In the genomic region with DNA sequence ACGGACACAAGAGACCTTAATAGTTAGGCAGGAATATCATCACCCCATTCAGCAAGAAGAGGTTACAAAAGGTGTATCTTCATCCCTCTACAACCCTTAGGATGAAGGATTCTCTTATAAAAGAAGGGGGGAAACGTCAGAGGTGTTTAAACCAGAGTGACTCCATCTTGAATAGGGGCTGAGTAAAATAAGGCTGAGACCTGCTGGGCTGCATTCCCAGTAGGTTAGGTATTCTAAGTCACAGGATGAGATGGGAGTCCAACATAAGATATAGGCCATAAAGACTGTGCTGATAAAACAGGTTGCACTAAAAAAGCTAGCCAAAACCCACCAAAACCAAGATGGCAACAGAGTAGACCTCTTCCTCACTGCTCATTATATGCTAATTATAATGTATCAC, we compare ENCODE assay signal across 24 cellular contexts. TPM values are rescaled to one million over a fixed set of nuclear protein-coding genes. Genes with fewer than 3 reads are reported as not detected.
DNase-seq lines count a peak whose midpoint lies in the region; ATAC-seq and FAIRE-seq lines count a peak whose summit lies in the region.
"Had no signal": no experiment of that assay in that cellular context is flagged by ENCODE, and none has a peak within 500 bp of the region (broad histone marks: within the 10 kb centered on the region; RNA-seq: fewer than 3 reads in every experiment).

No MANE protein-coding gene starts in this region.

- no peak overlapping the region for H3K4me3 Mint-ChIP-seq in T-helper 17 cell
- no peak overlapping the region for H3K4me3 Mint-ChIP-seq in activated CD4-positive, alpha-beta T cell treated with anti-CD3 and anti-CD28 coated beads, Interleukin-2, amount 10 ng/mL, durations not matched to agents 24 days and 14 days
- H3K4me3 Mint-ChIP-seq: B cell; CD4-positive, alpha-beta memory T cell had no signal

- no peak overlapping the region for H4K12ac ChIP-seq in trophoblast cell (ENCODE audit: low read depth, low read length)

- no peak overlapping the region for H3K9ac ChIP-seq in trophoblast cell (ENCODE audit: low read length)
- H3K9ac ChIP-seq: BLaER1, GM23248 had no signal

- peaks cover 4% of the 10 kb centered on the region for H3K79me2 ChIP-seq in trophoblast cell (ENCODE audit: control insufficient read depth, insufficient read depth, low read length, poor library complexity)

- H2BK120ac ChIP-seq in trophoblast cell (ENCODE audit: insufficient read depth, low read length, poor library complexity): no peak overlapping the region

- no peaks in the 10 kb centered on the region for H3K79me1 ChIP-seq in trophoblast cell (ENCODE audit: low read length)

- no peak overlapping the region for H3K23ac ChIP-seq in trophoblast cell (ENCODE audit: low read length)

- intact Hi-C loops in left ventricle myocardium superior (cut with micrococcal nuclease) (loop anchor here (10.0 kb wide), 1 partner anchor 85 kb away; no protein-coding TSS in a partner anchor), right cardiac atrium (cut with DNase I) (loop anchor here in 1 of 4 donors (10.0 kb wide), 1 partner anchor 215 kb away; no protein-coding TSS in a partner anchor)
- intact Hi-C loops in activated CD4-positive, alpha-beta T cell treated with anti-CD3 and anti-CD28 coated beads, Interleukin-2, amount 10 ng/mL, durations not matched to agents 24 days and 14 days (cut with micrococcal nuclease): no loop called here

- peak overlapping the region; percentile 83 for H3K27ac Mint-ChIP-seq in T-helper 17 cell
- H3K27ac Mint-ChIP-seq in activated CD4-positive, alpha-beta T cell treated with anti-CD3 and anti-CD28 coated beads, Interleukin-2, amount 10 ng/mL, durations not matched to agents 24 days and 14 days: no peak overlapping the region
- H3K27ac Mint-ChIP-seq: B cell had no signal

- ATAC-seq in left ventricle myocardium superior (peak; percentile 22), right cardiac atrium (no peak), T-helper 17 cell (no peak)
- ATAC-seq: GM12878 had no signal

- H2AFZ ChIP-seq in trophoblast cell (ENCODE audit: insufficient read depth, low read length, poor library complexity): no peak overlapping the region
- H2AFZ ChIP-seq: GM23248 had no signal

- no peak overlapping the region for H3K18ac ChIP-seq in trophoblast cell (ENCODE audit: low read length)

- no peak overlapping the region for H3K4me3 ChIP-seq in right cardiac atrium (ENCODE audit: low read length)
- H3K4me3 ChIP-seq in trophoblast cell (ENCODE audit: low read depth, low read length): no peak overlapping the region
- H3K4me3 ChIP-seq: BLaER1, GM12878, GM23248 had no signal

- peaks cover 21% of the 10 kb centered on the region for H3K4me1 Mint-ChIP-seq in T-helper 17 cell
- H3K4me1 Mint-ChIP-seq in activated CD4-positive, alpha-beta T cell treated with anti-CD3 and anti-CD28 coated beads, Interleukin-2, amount 10 ng/mL, durations not matched to agents 24 days and 14 days: peaks cover 16% of the 10 kb centered on the region

- no peaks in the 10 kb centered on the region for H3K36me3 Mint-ChIP-seq in T-helper 17 cell (ENCODE audit: low read depth)
- H3K36me3 Mint-ChIP-seq in activated CD4-positive, alpha-beta T cell treated with anti-CD3 and anti-CD28 coated beads, Interleukin-2, amount 10 ng/mL, durations not matched to agents 24 days and 14 days (ENCODE audit: low read depth): peaks cover 22% of the 10 kb centered on the region

- FAIRE-seq in HTR-8/SVneo (lab: Jason Lieb, UNC): no peak
- FAIRE-seq: A204.1, D721Med, GM12878, GM19239, H1 had no signal

- no peak overlapping the region for H3K4ac ChIP-seq in trophoblast cell (ENCODE audit: low read depth, low read length)

- H2BK12ac ChIP-seq in trophoblast cell (ENCODE audit: low read length): no peak overlapping the region

- H3K27me3 ChIP-seq in right cardiac atrium (ENCODE audit: control insufficient read depth, insufficient read depth): no peaks in the 10 kb centered on the region
- H3K27me3 ChIP-seq in trophoblast cell (ENCODE audit: insufficient read depth, low read length): no peaks in the 10 kb centered on the region
- H3K27me3 ChIP-seq: BLaER1 had no signal

- H3K4me2 ChIP-seq in trophoblast cell (ENCODE audit: low read length): no peak overlapping the region
- H3K4me2 ChIP-seq: BLaER1 had no signal

- H3K27ac ChIP-seq in right cardiac atrium (ENCODE audit: low read length) (no peak overlapping the region), trophoblast cell (ENCODE audit: low read depth, low read length) (no peak overlapping the region)
- H3K27ac ChIP-seq: 22Rv1, BLaER1, C4-2B, GM23248 had no signal

- WGBS in right cardiac atrium: 66% methylated on average over 2 of the region's 2 CpGs
- no CpG with 5 or more reads among the region's 2 CpGs for whole genome bisulfite sequencing in trophoblast cell (ENCODE audit: extremely low coverage, insufficient coverage, insufficient read length)

- peaks cover 2 to 5% of the 10 kb centered on the region in 2 experiments for H3K36me3 ChIP-seq in trophoblast cell (ENCODE audit: control insufficient read depth in 1 of 2, insufficient read depth in 2 of 2, low read length in 2 of 2)

- no peak overlapping the region for H2BK5ac ChIP-seq in trophoblast cell (ENCODE audit: low read depth, low read length, poor library complexity)

- no peak overlapping the region for H3K14ac ChIP-seq in trophoblast cell (ENCODE audit: low read length)

- no peaks in the 10 kb centered on the region for H3K27me3 Mint-ChIP-seq in T-helper 17 cell
- no peaks in the 10 kb centered on the region for H3K27me3 Mint-ChIP-seq in activated CD4-positive, alpha-beta T cell treated with anti-CD3 and anti-CD28 coated beads, Interleukin-2, amount 10 ng/mL, durations not matched to agents 24 days and 14 days
- H3K27me3 Mint-ChIP-seq: B cell; CD4-positive, alpha-beta memory T cell had no signal

- no peaks in the 10 kb centered on the region for H3K9me3 ChIP-seq in right cardiac atrium (ENCODE audit: control insufficient read depth, low read length)
- no peaks in the 10 kb centered on the region for H3K9me3 ChIP-seq in T-helper 17 cell (ENCODE audit: control insufficient read depth, low read length, poor library complexity, severe bottlenecking)
- no peaks in the 10 kb centered on the region for H3K9me3 ChIP-seq in trophoblast cell (ENCODE audit: insufficient read depth, low read depth, low read length)
- H3K9me3 ChIP-seq: BLaER1 had no signal

- no peak for DNase-seq in left ventricle myocardium superior
- DNase-seq in right cardiac atrium: no peak
- DNase-seq in T-helper 17 cell: no peak
- peak; percentile 48 to 58 for DNase-seq in trophoblast cell
- DNase-seq in activated CD4-positive, alpha-beta T cell treated with anti-CD3 and anti-CD28 coated beads, Interleukin-2, amount 10 ng/mL, durations not matched to agents 24 days and 14 days: no peak
- no peak for DNase-seq in activated CD4-positive, alpha-beta T cell treated with anti-CD3 and anti-CD28 coated beads for 4 hours
- no peak for DNase-seq in HTR-8/SVneo (ENCODE audit: insufficient read length, low spot score)
- DNase-seq: CD4-positive, alpha-beta memory T cell; DMS 273 treated with DMSO at 0.1 percent for 48 hours; DMS79; EL; GDM1; GM23248; H7; HCEC 1CT had no signal

- H4K8ac ChIP-seq in trophoblast cell (ENCODE audit: low read depth, low read length): no peak overlapping the region

- H3K4me1 ChIP-seq in right cardiac atrium (ENCODE audit: control insufficient read depth, insufficient read depth, low read length): peaks cover 1% of the 10 kb centered on the region
- peaks cover 0 to 4% of the 10 kb centered on the region in 2 experiments for H3K4me1 ChIP-seq in trophoblast cell (ENCODE audit: control insufficient read depth in 1 of 2, insufficient read depth in 2 of 2, low read length in 2 of 2)
- H3K4me1 ChIP-seq: BLaER1 had no signal

- no peaks in the 10 kb centered on the region for H3K9me3 Mint-ChIP-seq in activated CD4-positive, alpha-beta T cell treated with anti-CD3 and anti-CD28 coated beads, Interleukin-2, amount 10 ng/mL, durations not matched to agents 24 days and 14 days
- H3K9me3 Mint-ChIP-seq: CD4-positive, alpha-beta memory T cell had no signal

- H2AK5ac ChIP-seq in trophoblast cell (ENCODE audit: low read length): no peak overlapping the region

- H4K91ac ChIP-seq in trophoblast cell (ENCODE audit: low read depth, low read length): no peak overlapping the region

RNA-seq across cellular contexts. Expression of gene TRPM7, which starts 16.5 kb away (rescaled TPM):
- 31.4 TPM for total RNA-seq in left ventricle myocardium superior
- 10 to 100 TPM; 29.0 to 36.9 (median 30.9) TPM for total RNA-seq in right cardiac atrium
- 11.9 TPM for polyA plus RNA-seq in right cardiac atrium
- 10 to 100 TPM; 40.2 to 44.2 TPM for total RNA-seq in T-helper 17 cell
- 23.5 and 24.5 TPM in 2 replicates for polyA plus RNA-seq in trophoblast cell (2013)
- 39.4 and 41.5 TPM in 2 replicates for total RNA-seq in activated CD4-positive, alpha-beta T cell treated with anti-CD3 and anti-CD28 coated beads, Interleukin-2, amount 10 ng/mL, durations not matched to agents 24 days and 14 days

Comparison
In these comparisons a context has a peak if more than half of its experiments do, and no peak if none do; other contexts are left out.
1. DNase-seq: peak in trophoblast cell (2 of 2); none in left ventricle myocardium superior (single experiment), right cardiac atrium (0 of 3), T-helper 17 cell (0 of 3), activated CD4-positive, alpha-beta T cell treated with anti-CD3 and anti-CD28 coated beads, Interleukin-2, amount 10 ng/mL, durations not matched to agents 24 days and 14 days (single experiment), activated CD4-positive, alpha-beta T cell treated with anti-CD3 and anti-CD28 coated beads for 4 hours (0 of 2) and HTR-8/SVneo (single experiment).